ENCODE assay signal across 1 cellular context in genomic region chr5:32590136-32590869, GRCh38.
TF ChIP-seq lines count a peak whose summit lies in the region.

No MANE protein-coding gene starts in this region.

TF ChIP-seq in K562, 482 proteins besides CTCF, POLR2A, EP300 and RAD21 (continued from another document):
- TF ChIP-seq E2F8 (IDR thresholded peaks at IDR 0.05; ENCODE audit: low read depth, partially characterized antibody) (peak; percentile 18), HLTF (IDR thresholded peaks at IDR 0.05) (peak; percentile 86; the same call in 1 of the 2 replicates), VEZF1 (CRISPR knock-in tag; IDR thresholded peaks at IDR 0.05) (peak; percentile 34; the same call in 1 of the 2 replicates), DEAF1 (CRISPR knock-in tag; IDR thresholded peaks at IDR 0.05) (peak; percentile 68), FOSL1 (tag; conservative IDR thresholded peaks at IDR 0.05) (0 out of 2 replicates have a peak, but pooled peaks have one; percentile 13), CEBPZ (IDR thresholded peaks at IDR 0.05; ENCODE audit: borderline replicate concordance, low read depth, low read length) (0 out of 2 replicates have a peak, but pooled peaks have one; percentile 5), NBN (IDR thresholded peaks at IDR 0.05; ENCODE audit: low read depth) (peak; percentile 27; the same call in 1 of the 2 replicates), POLR2H (tag; IDR thresholded peaks at IDR 0.05; ENCODE audit: low read depth) (peak; percentile 50; the same call in 1 of the 2 replicates), ZNF395 (CRISPR knock-in tag; IDR thresholded peaks at IDR 0.05) (0 out of 2 replicates have a peak, but pooled peaks have one; percentile 9), ZNF184 (CRISPR knock-in tag; IDR thresholded peaks at IDR 0.05) (peak; percentile 98)
